ENCODE assay signal across 26 cellular contexts in genomic region chr19:35290381-35291135, GRCh38. TPM values are rescaled to one million over a fixed set of nuclear protein-coding genes. Genes with fewer than 3 reads are reported as not detected.
DNase-seq lines count a peak whose midpoint lies in the region; ATAC-seq, FAIRE-seq and TF ChIP-seq lines count a peak whose summit lies in the region.
"Had no signal": no experiment of that assay in that cellular context is flagged by ENCODE, and none has a peak within 500 bp of the region (broad histone marks: within the 10 kb centered on the region; RNA-seq: fewer than 3 reads in every experiment).

No MANE protein-coding gene starts in this region.

- H4K5ac ChIP-seq in IMR-90 (ENCODE audit: low read depth, low read length) (no peak overlapping the region), H1 (ENCODE audit: insufficient read length, low read depth, low read length) (no peak overlapping the region)

- TF ChIP-seq CTCF in IMR-90 (conservative IDR thresholded peaks at IDR 0.05; ENCODE audit: low read depth, low read length) (no peak), H1 (IDR thresholded peaks at IDR 0.05; ENCODE audit: control extremely low read depth in 1 of 3, insufficient read depth in 1 of 3, low read depth in 1 of 3, low read length in 3 of 3) (no peak)

- H3K9ac ChIP-seq in IMR-90 (ENCODE audit: low read depth, low read length) (no peak overlapping the region), H1 (replicated peaks in 1 of 4; ENCODE audit: extremely low read depth in 1 of 4, low read depth in 3 of 4, low read length in 3 of 4) (no peak overlapping the region), neuronal stem cell (ENCODE audit: low read depth, low read length, poor library complexity) (peak overlapping the region; percentile 39)

- H3K4me3 ChIP-seq in IMR-90 (ENCODE audit: insufficient read depth, low read depth, low read length): no peak overlapping the region
- no peak overlapping the region for H3K4me3 ChIP-seq in H1 (ENCODE audit: extremely low read depth in 1 of 4, insufficient read depth in 2 of 4, low read depth in 3 of 4, low read length in 4 of 4)
- no peak overlapping the region for H3K4me3 ChIP-seq in neuronal stem cell (ENCODE audit: low read length in 2 of 2)
- H3K4me3 ChIP-seq: ascending aorta, HAP-1 had no signal

- H2AK9ac ChIP-seq in IMR-90 (replicated peaks; ENCODE audit: low read depth, low read length, poor library complexity): no peak overlapping the region

- POLR2A ChIA-PET in IMR-90 (lab: Charles Lee; ENCODE audit: unreplicated experiment) (no interaction called here), H1 (lab: Charles Lee; ENCODE audit: partially characterized antibody) (interaction anchor here (1.2 to 2.2 kb wide), 2 partner anchors 9 to 18 kb away, joined by 3 to 16 read pairs; partner anchors contain the start of gene HAMP)

- TF ChIP-seq RAD21 in IMR-90 (IDR thresholded peaks at IDR 0.05; ENCODE audit: low read length) (no peak), H1 (IDR thresholded peaks at IDR 0.05 in 1 of 2, conservative IDR thresholded peaks at IDR 0.05 in 1 of 2; ENCODE audit: low read depth in 2 of 2, low read length in 2 of 2) (no peak)

- H3K79me1 ChIP-seq in IMR-90 (ENCODE audit: low read depth in 1 of 2, low read length in 2 of 2): no peaks in the 10 kb centered on the region
- H3K79me1 ChIP-seq in H1 (ENCODE audit: low read depth, low read length): no peaks in the 10 kb centered on the region
- H3K79me1 ChIP-seq in neuronal stem cell (ENCODE audit: low read depth, low read length): no peaks in the 10 kb centered on the region

- H3K27me3 ChIP-seq in IMR-90 (ENCODE audit: control insufficient read depth, insufficient read depth, low read length) (peaks cover 25% of the 10 kb centered on the region), H1 (replicated peaks in 1 of 4; ENCODE audit: control insufficient read depth in 3 of 4, extremely low read depth in 1 of 4, insufficient read depth in 3 of 4, low read length in 3 of 4) (no peaks in the 10 kb centered on the region; a peak in 1 of 7 replicates), neuronal stem cell (ENCODE audit: control insufficient read depth in 3 of 3, insufficient read depth in 3 of 3, low read depth in 1 of 3, low read length in 3 of 3) (peaks cover 0 to 19% (median 0%) of the 10 kb centered on the region in 3 experiments)
- H3K27me3 ChIP-seq: ascending aorta had no signal

- H2BK12ac ChIP-seq in H1 (ENCODE audit: low read depth, low read length) (peak overlapping the region; percentile 17; the same call in 1 of the 2 replicates), neuronal stem cell (ENCODE audit: low read length) (peak overlapping the region; percentile 78)

- H3K4me1 ChIP-seq in IMR-90 (ENCODE audit: control insufficient read depth, insufficient read depth, low read length) (no peaks in the 10 kb centered on the region), H1 (replicated peaks in 1 of 4; ENCODE audit: control insufficient read depth in 3 of 4, insufficient read depth in 4 of 4, low read length in 3 of 4) (peaks cover 0 to 20% (median 9%) of the 10 kb centered on the region in 4 experiments; a peak in 6 of 7 replicates), neuronal stem cell (ENCODE audit: control insufficient read depth in 2 of 2, insufficient read depth in 1 of 2, low read depth in 1 of 2, low read length in 2 of 2) (peaks cover 0 to 19% of the 10 kb centered on the region in 2 donors)
- H3K4me1 ChIP-seq: ascending aorta, HAP-1 had no signal

- no peak overlapping the region for H2BK15ac ChIP-seq in IMR-90 (ENCODE audit: low read depth, low read length)
- H2BK15ac ChIP-seq in H1 (ENCODE audit: low read length): 0 out of 2 replicates have a peak overlapping the region, but pooled peaks have one; percentile 29
- H2BK15ac ChIP-seq in neuronal stem cell (ENCODE audit: low read length): peak overlapping the region; percentile 71

- H2BK5ac ChIP-seq in IMR-90 (ENCODE audit: low read depth, low read length, poor library complexity, severe bottlenecking) (no peak overlapping the region), H1 (ENCODE audit: low read depth, low read length) (no peak overlapping the region), neuronal stem cell (ENCODE audit: low read length) (no peak overlapping the region)

- no peaks in the 10 kb centered on the region for H3K36me3 ChIP-seq in IMR-90 (ENCODE audit: control insufficient read depth, insufficient read depth, low read length)
- H3K36me3 ChIP-seq in H1 (ENCODE audit: control insufficient read depth in 2 of 4, insufficient read depth in 4 of 4, low read length in 3 of 4): no peaks in the 10 kb centered on the region
- no peaks in the 10 kb centered on the region for H3K36me3 ChIP-seq in neuronal stem cell (replicated peaks in 1 of 2; ENCODE audit: control insufficient read depth in 2 of 2, insufficient read depth in 2 of 2, low read length in 2 of 2)
- H3K36me3 ChIP-seq: ascending aorta, HAP-1 had no signal

- no peak overlapping the region for H2AK5ac ChIP-seq in IMR-90 (ENCODE audit: low read depth, low read length)
- H2AK5ac ChIP-seq in H1 (ENCODE audit: low read depth, low read length): no peak overlapping the region
- peak overlapping the region; percentile 39 for H2AK5ac ChIP-seq in neuronal stem cell (ENCODE audit: low read depth, low read length)

- ATAC-seq in IMR-90 (ENCODE audit: low read depth): no peak
- ATAC-seq: activated T-cell treated with anti-CD3 and anti-CD28 coated beads, Interleukin-2, amount 50 U/mL, for 72 hours; stimulated activated naive CD8-positive, alpha-beta T cell treated with anti-CD3 and anti-CD28 coated beads, Interleukin-15, amount 100 ng/mL, for 72 hours had no signal

- H3K14ac ChIP-seq in IMR-90 (replicated peaks; ENCODE audit: low read depth, low read length) (no peak overlapping the region), H1 (ENCODE audit: insufficient read length) (no peak overlapping the region), neuronal stem cell (ENCODE audit: low read length) (no peak overlapping the region)

- H3K4ac ChIP-seq in IMR-90 (ENCODE audit: low read depth, low read length) (no peak overlapping the region), H1 (replicated peaks; ENCODE audit: insufficient read length, low read depth, low read length) (no peak overlapping the region), neuronal stem cell (ENCODE audit: low read length) (no peak overlapping the region)

- H4K8ac ChIP-seq in IMR-90 (ENCODE audit: low read depth in 2 of 2, low read length in 2 of 2) (no peak overlapping the region), H1 (ENCODE audit: extremely low read depth, insufficient read depth, low read length) (peak overlapping the region; percentile 74; the same call in 1 of the 2 replicates), neuronal stem cell (ENCODE audit: low read depth, low read length) (no peak overlapping the region)

- in situ Hi-C loops in IMR-90 (cut with MboI; ENCODE audit: low sequenced_read_pairs): no loop called here

- no peak overlapping the region for H2BK20ac ChIP-seq in IMR-90 (ENCODE audit: low read depth, low read length)
- H2BK20ac ChIP-seq in H1 (ENCODE audit: low read length): no peak overlapping the region

- TF ChIP-seq POLR2A in IMR-90 (IDR thresholded peaks at IDR 0.05; ENCODE audit: low read depth, low read length) (no peak), H1 (IDR thresholded peaks at IDR 0.05; ENCODE audit: control extremely low read depth in 1 of 2, low read depth in 2 of 2, low read length in 2 of 2) (no peak)

- H3K23me2 ChIP-seq in H1 (ENCODE audit: low read depth, low read length): no peaks in the 10 kb centered on the region

- no peaks in the 10 kb centered on the region for H4K20me1 ChIP-seq in IMR-90 (ENCODE audit: insufficient read depth, low read length)
- H4K20me1 ChIP-seq in H1 (replicated peaks in 1 of 2; ENCODE audit: control insufficient read depth in 1 of 2, insufficient read depth in 2 of 2, low read length in 2 of 2): no peaks in the 10 kb centered on the region

- H3K79me2 ChIP-seq in H1 (ENCODE audit: control insufficient read depth in 1 of 2, insufficient read depth in 2 of 2, low read length in 2 of 2): no peaks in the 10 kb centered on the region

- intact Hi-C loops in IMR-90 (cut with micrococcal nuclease): no loop called here

- no peak overlapping the region for H3K23ac ChIP-seq in IMR-90 (ENCODE audit: low read depth, low read length)
- H3K23ac ChIP-seq in H1 (ENCODE audit: insufficient read length): no peak overlapping the region
- H3K23ac ChIP-seq in neuronal stem cell (ENCODE audit: low read depth, low read length, poor library complexity): peak overlapping the region; percentile 81

- H3K18ac ChIP-seq in IMR-90 (ENCODE audit: low read depth, low read length) (no peak overlapping the region), H1 (ENCODE audit: extremely low read depth, low read length) (no peak overlapping the region), neuronal stem cell (ENCODE audit: low read length) (peak overlapping the region; percentile 82)

- H3K9me1 ChIP-seq in IMR-90 (ENCODE audit: insufficient read depth, low read length): no peaks in the 10 kb centered on the region

- 88% methylated on average over 5 of the region's 21 CpGs; no CpG with 5 or more reads in 1 of the 2 experiments for WGBS in IMR-90 (ENCODE audit: extremely low coverage in 2 of 2, insufficient read length in 1 of 2), 2 experiments
- 85% methylated on average over 14 of the region's 21 CpGs; no CpG with 5 or more reads in 1 of the 2 experiments for WGBS in H1 (ENCODE audit: extremely low coverage in 1 of 2, insufficient coverage in 1 of 2, insufficient read length in 1 of 2, insufficient replicate concordance in 2 of 2, low coverage in 1 of 2, low lambda C conversion rate in 2 of 2, missing lambda C conversion rate in 1 of 2), 2 experiments
- no CpG with 5 or more reads among the region's 21 CpGs for WGBS in neuronal stem cell (ENCODE audit: extremely low coverage in 2 of 2, insufficient read length in 2 of 2, insufficient replicate concordance in 1 of 2), 2 donors

- no peak overlapping the region for H3K4me2 ChIP-seq in IMR-90 (ENCODE audit: low read depth, low read length)
- H3K4me2 ChIP-seq in H1 (ENCODE audit: insufficient read depth in 1 of 2, low read depth in 2 of 2, low read length in 2 of 2): no peak overlapping the region
- no peak overlapping the region for H3K4me2 ChIP-seq in neuronal stem cell (ENCODE audit: insufficient read depth, low read length, poor library complexity, severe bottlenecking)

- no peak for DNase-seq in IMR-90
- no peak for DNase-seq in H1 (ENCODE audit: low read depth in 1 of 2, low spot score in 2 of 2)
- no peak for DNase-seq in neuronal stem cell (ENCODE audit: low spot score)
- DNase-seq in GOT3 (lab: John Stamatoyannopoulos, UW): no peak
- DNase-seq in NCI-H1436 treated with DMSO at 0.1 percent for 48 hours (lab: John Stamatoyannopoulos, UW): no peak
- no peak for DNase-seq in stimulated activated CD4-positive, alpha-beta T cell treated with anti-CD3 and anti-CD28 coated beads, Interleukin-15, amount 100 ng/mL, for 24 hours
- DNase-seq: activated CD4-positive, alpha-beta T cell treated with anti-CD3 and anti-CD28 coated beads for 48 hours; activated naive CD4-positive, alpha-beta T cell treated with Interleukin-2 at 50 U/mL for 16 hours; activated T-cell treated with anti-CD3 and anti-CD28 coated beads, Interleukin-2, amount 50 U/mL, for 72 hours; central memory CD4-positive, alpha-beta T cell; dermis blood vessel endothelial cell; GF-D8; kidney glomerular epithelial cell; NCI-H1105 treated with DMSO at 0.1 percent for 48 hours; NCI-H2029 treated with DMSO at 0.1 percent for 48 hours; NCI-H226; NCI-H748 treated with DMSO at 0.1 percent for 48 hours; stimulated activated naive CD8-positive, alpha-beta T cell treated with anti-CD3 and anti-CD28 coated beads, Interleukin-15, amount 100 ng/mL, for 72 hours had no signal

- CTCF ChIA-PET in IMR-90 (lab: Yijun Ruan, JAX): interaction anchor here (1.0 kb wide), 1 partner anchor 136 kb away, joined by 3 read pairs; the partner anchor contains the start of gene FXYD5
- CTCF ChIA-PET in H1 (lab: Charles Lee; ENCODE audit: partially characterized antibody): interaction anchor here (0.5 to 2.1 kb wide), 3 partner anchors 21 to 166 kb away, joined by 3 to 14 read pairs (median 6); no protein-coding TSS in a partner anchor

- H2BK120ac ChIP-seq in IMR-90 (ENCODE audit: low read depth, low read length): no peak overlapping the region
- no peak overlapping the region for H2BK120ac ChIP-seq in H1 (replicated peaks; ENCODE audit: low read depth, low read length)
- no peak overlapping the region for H2BK120ac ChIP-seq in neuronal stem cell (ENCODE audit: low read depth, low read length)

- H4K91ac ChIP-seq in IMR-90 (ENCODE audit: insufficient read depth, low read depth, low read length): no peak overlapping the region
- H4K91ac ChIP-seq in H1 (replicated peaks; ENCODE audit: insufficient read length, low read length): no peak overlapping the region
- H4K91ac ChIP-seq in neuronal stem cell (ENCODE audit: low read depth, low read length, poor library complexity): peak overlapping the region; percentile 17

- H3K27ac ChIP-seq in IMR-90 (ENCODE audit: insufficient read depth, low read length) (no peak overlapping the region), H1 (ENCODE audit: low read depth, low read length) (no peak overlapping the region), neuronal stem cell (replicated peaks; ENCODE audit: low read length) (no peak overlapping the region), temporal lobe (ENCODE audit: low read depth, low read length) (peak overlapping the region; percentile 100)
- H3K27ac ChIP-seq: ascending aorta, VCaP had no signal

- H3K56ac ChIP-seq in IMR-90 (ENCODE audit: extremely low read depth, insufficient read depth, low read length) (no peak overlapping the region), H1 (replicated peaks; ENCODE audit: insufficient read length, low read depth, low read length) (no peak overlapping the region)

- BruUV-seq in IMR-90 (replicated peaks; lab: Mats Ljungman, UMichigan): no TSS peak

- FAIRE-seq in H1 (lab: Jason Lieb, UNC): no peak
- FAIRE-seq: GM18507 had no signal

- dilution Hi-C loops in IMR-90 (cut with HindIII; ENCODE audit: low sequenced_read_pairs, unreplicated experiment): no loop called here

- no peaks in the 10 kb centered on the region for H3K9me3 ChIP-seq in IMR-90 (ENCODE audit: control insufficient read depth, insufficient read depth, low read length)
- no peaks in the 10 kb centered on the region for H3K9me3 ChIP-seq in H1 (ENCODE audit: insufficient read depth in 2 of 2, low read depth in 1 of 2, low read length in 1 of 2)
- no peaks in the 10 kb centered on the region for H3K9me3 ChIP-seq in neuronal stem cell (replicated peaks in 1 of 2; ENCODE audit: control insufficient read depth in 2 of 2, insufficient read depth in 1 of 2, low read depth in 1 of 2, low read length in 2 of 2)
- H3K9me3 ChIP-seq: ascending aorta, HAP-1 had no signal

- H2AFZ ChIP-seq in IMR-90 (replicated peaks; ENCODE audit: low read length, poor library complexity) (no peak overlapping the region), H1 (ENCODE audit: low read length) (no peak overlapping the region; the same call in 1 of the 2 replicates), neuronal stem cell (ENCODE audit: low read length) (no peak overlapping the region)

- no peak for TF ChIP-seq EP300 in H1 (IDR thresholded peaks at IDR 0.05; ENCODE audit: borderline replicate concordance in 1 of 2, low read depth in 2 of 2, low read length in 2 of 2)

RNA-seq across cellular contexts. Expression of gene MAG, which starts 1.4 kb away (rescaled TPM):
- total RNA-seq in IMR-90 (2012; rRNA removed) (not detected in 2 replicates), temporal lobe (0.49 TPM)
- polyA plus RNA-seq in IMR-90 (2012; rRNA removed) (not detected in 2 replicates), H1 (2011; rRNA removed) (0.20 and 0.72 TPM in 2 replicates)
- not detected in 2 replicates for polyA plus RNA-seq in IMR-90 (2012; cell fraction: cytosol; rRNA removed)
- not detected in 2 replicates for polyA plus RNA-seq in IMR-90 (2012; cell fraction: nucleus; rRNA removed; ENCODE audit: low replicate concordance)
- 0.46 and 1.3 TPM in 2 replicates for total RNA-seq in H1 (2021; fragmentation: NEBNext Ultra II Directional; extraction: Animal tissue kit (Norgen Biotek cat#: 25700))
- 0.41 TPM for polyA plus RNA-seq in H1 (2011; cell fraction: cytosol; rRNA removed)
- 1.7 TPM for polyA plus RNA-seq in H1 (2011; cell fraction: nucleus; rRNA removed)
- polyA plus RNA-seq in H1 (2012, experiment 1 of 2): 0.22 to 0.74 TPM (median 0.54 TPM) in 4 replicates
- polyA plus RNA-seq in H1 (2012, experiment 2 of 2): 0.28 TPM
- 1.4 TPM for polyA plus RNA-seq in H1 (2013, experiment 1 of 2)
- 1.3 TPM for polyA plus RNA-seq in H1 (2013, experiment 2 of 2)
- 0.25 and 0.90 TPM in 2 replicates for polyA minus RNA-seq in H1 (2011; rRNA and poly(A)+ RNA removed)
- polyA minus RNA-seq in H1 (2011; cell fraction: cytosol; rRNA and poly(A)+ RNA removed): not detected
- polyA minus RNA-seq in H1 (2011; cell fraction: nucleus; rRNA and poly(A)+ RNA removed): not detected
- not detected for polyA plus RNA-seq in neuronal stem cell (2013, experiment 1 of 2)
- polyA plus RNA-seq in neuronal stem cell (2013, experiment 2 of 2): not detected
- total RNA-seq: ascending aorta, dermis blood vessel endothelial cell, glomerular endothelial cell, myocyte, osteocyte had no signal

RNA-seq across cellular contexts. Expression of gene HAMP, which starts 8.2 kb away (rescaled TPM):
- total RNA-seq in IMR-90 (2012; rRNA removed) (under 0.01 TPM in 2 replicates), temporal lobe (not detected)
- polyA plus RNA-seq in IMR-90 (2012; rRNA removed) (not detected in 2 replicates), H1 (2011; rRNA removed) (0.06 and 0.08 TPM in 2 replicates)
- polyA plus RNA-seq in IMR-90 (2012; cell fraction: cytosol; rRNA removed): not detected in 2 replicates
- polyA plus RNA-seq in IMR-90 (2012; cell fraction: nucleus; rRNA removed; ENCODE audit: low replicate concordance): 0.03 and 0.25 TPM in 2 replicates
- not detected in 2 replicates for total RNA-seq in H1 (2021; fragmentation: NEBNext Ultra II Directional; extraction: Animal tissue kit (Norgen Biotek cat#: 25700))
- not detected for polyA plus RNA-seq in H1 (2011; cell fraction: cytosol; rRNA removed)
- not detected for polyA plus RNA-seq in H1 (2011; cell fraction: nucleus; rRNA removed)
- 0.20 TPM in 1 of 4 replicates, not detected in the others for polyA plus RNA-seq in H1 (2012, experiment 1 of 2)
- not detected for polyA plus RNA-seq in H1 (2012, experiment 2 of 2)
- polyA plus RNA-seq in H1 (2013, experiment 1 of 2): 0.12 TPM
- polyA plus RNA-seq in H1 (2013, experiment 2 of 2): 0.07 TPM
- polyA minus RNA-seq in H1 (2011; rRNA and poly(A)+ RNA removed): not detected in 2 replicates
- polyA minus RNA-seq in H1 (2011; cell fraction: cytosol; rRNA and poly(A)+ RNA removed): not detected
- polyA minus RNA-seq in H1 (2011; cell fraction: nucleus; rRNA and poly(A)+ RNA removed): not detected
- not detected for polyA plus RNA-seq in neuronal stem cell (2013, experiment 1 of 2)
- 0.01 TPM for polyA plus RNA-seq in neuronal stem cell (2013, experiment 2 of 2)
- total RNA-seq: ascending aorta, myocyte, osteocyte had no signal

RNA-seq across cellular contexts. Expression of gene USF2, which starts 21.8 kb away (rescaled TPM):
- total RNA-seq in IMR-90 (2012; rRNA removed): 21.3 and 27.5 TPM in 2 replicates
- 65.6 and 82.5 TPM in 2 replicates for polyA plus RNA-seq in IMR-90 (2012; rRNA removed)
- polyA plus RNA-seq in IMR-90 (2012; cell fraction: cytosol; rRNA removed): 65.8 and 106 TPM in 2 replicates
- 185 and 211 TPM in 2 replicates for polyA plus RNA-seq in IMR-90 (2012; cell fraction: nucleus; rRNA removed; ENCODE audit: low replicate concordance)
- total RNA-seq in H1 (2021; fragmentation: NEBNext Ultra II Directional; extraction: Animal tissue kit (Norgen Biotek cat#: 25700)): 109 and 113 TPM in 2 replicates
- 74.1 and 119 TPM in 2 replicates for polyA plus RNA-seq in H1 (2011; rRNA removed)
- polyA plus RNA-seq in H1 (2011; cell fraction: cytosol; rRNA removed): 142 TPM
- 268 TPM for polyA plus RNA-seq in H1 (2011; cell fraction: nucleus; rRNA removed)
- 112 to 133 TPM (median 125 TPM) in 4 replicates for polyA plus RNA-seq in H1 (2012, experiment 1 of 2)
- polyA plus RNA-seq in H1 (2012, experiment 2 of 2): 90.5 TPM
- 70.6 TPM for polyA plus RNA-seq in H1 (2013, experiment 1 of 2)
- polyA plus RNA-seq in H1 (2013, experiment 2 of 2): 72.7 TPM
- polyA minus RNA-seq in H1 (2011; rRNA and poly(A)+ RNA removed): 29.0 and 60.8 TPM in 2 replicates
- polyA minus RNA-seq in H1 (2011; cell fraction: cytosol; rRNA and poly(A)+ RNA removed): 79.1 TPM
- polyA minus RNA-seq in H1 (2011; cell fraction: nucleus; rRNA and poly(A)+ RNA removed): 82.7 TPM
- polyA plus RNA-seq in neuronal stem cell (2013, experiment 1 of 2): 132 TPM
- 132 TPM for polyA plus RNA-seq in neuronal stem cell (2013, experiment 2 of 2)
- total RNA-seq in temporal lobe: 36.6 TPM

RNA-seq across cellular contexts. Expression of gene CD22, which starts 38.4 kb away (rescaled TPM):
- total RNA-seq in IMR-90 (2012; rRNA removed) (0.18 TPM in 1 of 2 replicates, not detected in the other), temporal lobe (not detected)
- polyA plus RNA-seq in IMR-90 (2012; rRNA removed) (0.22 TPM in 2 replicates), H1 (2011; rRNA removed) (0.06 and 0.42 TPM in 2 replicates)
- 0.03 TPM in 1 of 2 replicates, not detected in the other for polyA plus RNA-seq in IMR-90 (2012; cell fraction: cytosol; rRNA removed)
- 0.06 and 0.23 TPM in 2 replicates for polyA plus RNA-seq in IMR-90 (2012; cell fraction: nucleus; rRNA removed; ENCODE audit: low replicate concordance)
- 0.54 and 0.60 TPM in 2 replicates for total RNA-seq in H1 (2021; fragmentation: NEBNext Ultra II Directional; extraction: Animal tissue kit (Norgen Biotek cat#: 25700))
- 0.30 TPM for polyA plus RNA-seq in H1 (2011; cell fraction: cytosol; rRNA removed)
- polyA plus RNA-seq in H1 (2011; cell fraction: nucleus; rRNA removed): 0.51 TPM
- 0.13 to 0.33 TPM (median 0.18 TPM) in 3 of 4 replicates, not detected in the other for polyA plus RNA-seq in H1 (2012, experiment 1 of 2)
- polyA plus RNA-seq in H1 (2012, experiment 2 of 2): not detected
- polyA plus RNA-seq in H1 (2013, experiment 1 of 2): 0.53 TPM
- polyA plus RNA-seq in H1 (2013, experiment 2 of 2): 0.24 TPM
- polyA minus RNA-seq in H1 (2011; rRNA and poly(A)+ RNA removed): 0.39 TPM in 1 of 2 replicates, not detected in the other
- polyA minus RNA-seq in H1 (2011; cell fraction: cytosol; rRNA and poly(A)+ RNA removed): not detected
- polyA minus RNA-seq in H1 (2011; cell fraction: nucleus; rRNA and poly(A)+ RNA removed): not detected
- polyA plus RNA-seq in neuronal stem cell (2013, experiment 1 of 2): not detected
- polyA plus RNA-seq in neuronal stem cell (2013, experiment 2 of 2): 0.04 TPM
- total RNA-seq: osteocyte had no signal

RNA-seq across cellular contexts. Expression of gene LSR, which starts 41.8 kb away (rescaled TPM):
- total RNA-seq in IMR-90 (2012; rRNA removed): 0.18 and 0.28 TPM in 2 replicates
- 0.44 and 0.98 TPM in 2 replicates for polyA plus RNA-seq in IMR-90 (2012; rRNA removed)
- 0.94 and 1.4 TPM in 2 replicates for polyA plus RNA-seq in IMR-90 (2012; cell fraction: cytosol; rRNA removed)
- 0.23 and 0.51 TPM in 2 replicates for polyA plus RNA-seq in IMR-90 (2012; cell fraction: nucleus; rRNA removed; ENCODE audit: low replicate concordance)
- 159 and 166 TPM in 2 replicates for total RNA-seq in H1 (2021; fragmentation: NEBNext Ultra II Directional; extraction: Animal tissue kit (Norgen Biotek cat#: 25700))
- polyA plus RNA-seq in H1 (2011; rRNA removed): 186 and 296 TPM in 2 replicates
- 106 TPM for polyA plus RNA-seq in H1 (2011; cell fraction: cytosol; rRNA removed)
- polyA plus RNA-seq in H1 (2011; cell fraction: nucleus; rRNA removed): 204 TPM
- 145 to 238 TPM (median 230 TPM) in 4 replicates for polyA plus RNA-seq in H1 (2012, experiment 1 of 2)
- 175 TPM for polyA plus RNA-seq in H1 (2012, experiment 2 of 2)
- polyA plus RNA-seq in H1 (2013, experiment 1 of 2): 208 TPM
- polyA plus RNA-seq in H1 (2013, experiment 2 of 2): 218 TPM
- polyA minus RNA-seq in H1 (2011; rRNA and poly(A)+ RNA removed): 87.1 and 93.1 TPM in 2 replicates
- polyA minus RNA-seq in H1 (2011; cell fraction: cytosol; rRNA and poly(A)+ RNA removed): 222 TPM
- polyA minus RNA-seq in H1 (2011; cell fraction: nucleus; rRNA and poly(A)+ RNA removed): 191 TPM
- 36.5 TPM for polyA plus RNA-seq in neuronal stem cell (2013, experiment 1 of 2)
- 37.1 TPM for polyA plus RNA-seq in neuronal stem cell (2013, experiment 2 of 2)
- total RNA-seq in temporal lobe: 1.7 TPM
